ENCODE assay signal across 8 cellular contexts in the genomic region with DNA sequence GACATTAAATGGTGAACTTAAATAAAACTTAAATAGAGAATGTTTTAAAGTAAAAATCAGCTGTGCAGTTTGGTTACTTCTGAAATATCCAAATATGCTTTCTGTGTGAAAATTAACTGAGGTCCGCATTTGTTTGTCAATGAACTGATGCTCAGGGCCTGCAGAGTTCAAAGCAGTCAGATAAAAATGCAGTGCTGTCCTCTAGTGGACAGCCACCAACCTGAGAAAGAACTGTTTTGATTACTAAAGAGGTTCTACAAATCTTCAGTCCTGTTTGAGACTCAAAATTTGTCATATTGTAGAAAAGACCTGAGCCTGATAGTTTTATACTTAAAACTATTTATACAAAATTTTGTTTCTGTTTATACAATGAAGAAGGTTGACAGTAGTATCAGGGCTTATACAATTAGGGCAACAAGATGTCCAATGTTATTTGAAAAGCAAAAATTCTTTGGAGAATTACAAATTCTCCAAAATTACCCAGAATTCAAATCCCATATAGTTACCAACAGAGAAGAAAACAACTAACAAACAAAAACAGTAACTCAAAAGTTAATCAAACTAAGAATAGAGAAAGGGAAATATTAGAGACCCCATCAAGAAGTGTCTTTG.
DNase-seq lines count a peak whose midpoint lies in the region; ATAC-seq and TF ChIP-seq lines count a peak whose summit lies in the region.

No MANE protein-coding gene starts in this region.

- TF ChIP-seq CTCF in LNCaP clone FGC (IDR thresholded peaks at IDR 0.05; ENCODE audit: control insufficient read depth, extremely low read depth, insufficient read depth): peak; percentile 90
- peak; percentile 90 for TF ChIP-seq CTCF in retinal pigment epithelial cell (conservative IDR thresholded peaks at IDR 0.05; ENCODE audit: low read depth, low read length)

- peak; percentile 54 for DNase-seq in G401 (ENCODE audit: low spot score)
- peak; percentile 27 for DNase-seq in LNCaP clone FGC (ENCODE audit: low read depth)
- DNase-seq in SK-N-DZ (ENCODE audit: low spot score): peak; percentile 52
- peak; percentile 22 for DNase-seq in fibroblast of the conjunctiva (ENCODE audit: low read depth)
- DNase-seq in retinal pigment epithelial cell (ENCODE audit: low read depth): no peak
- no peak for DNase-seq in activated effector memory CD4-positive, alpha-beta T cell treated with Interleukin-2 at 50 U/mL for 16 hours
- no peak for DNase-seq in central memory CD4-positive, alpha-beta T cell

- no peak for ATAC-seq in GM19452 (IDR thresholded peaks at IDR 0.05; ENCODE audit: unreplicated experiment)

- H3K4me3 ChIP-seq in LNCaP clone FGC (ENCODE audit: low read depth, low read length) (no peak overlapping the region), retinal pigment epithelial cell (ENCODE audit: low read length) (no peak overlapping the region)

- in situ Hi-C loops in G401 (cut with HindIII; ENCODE audit: low sequenced_read_pairs): no loop called here

Comparison
In these comparisons a context has a peak if more than half of its experiments do, and no peak if none do; other contexts are left out.
1. DNase-seq: peak in G401 (single experiment), LNCaP clone FGC (single experiment), SK-N-DZ (single experiment) and fibroblast of the conjunctiva (single experiment); none in retinal pigment epithelial cell (single experiment), activated effector memory CD4-positive, alpha-beta T cell treated with Interleukin-2 at 50 U/mL for 16 hours (single experiment) and central memory CD4-positive, alpha-beta T cell (single experiment).